ENCODE assay signal across 29 cellular contexts in the genomic region with DNA sequence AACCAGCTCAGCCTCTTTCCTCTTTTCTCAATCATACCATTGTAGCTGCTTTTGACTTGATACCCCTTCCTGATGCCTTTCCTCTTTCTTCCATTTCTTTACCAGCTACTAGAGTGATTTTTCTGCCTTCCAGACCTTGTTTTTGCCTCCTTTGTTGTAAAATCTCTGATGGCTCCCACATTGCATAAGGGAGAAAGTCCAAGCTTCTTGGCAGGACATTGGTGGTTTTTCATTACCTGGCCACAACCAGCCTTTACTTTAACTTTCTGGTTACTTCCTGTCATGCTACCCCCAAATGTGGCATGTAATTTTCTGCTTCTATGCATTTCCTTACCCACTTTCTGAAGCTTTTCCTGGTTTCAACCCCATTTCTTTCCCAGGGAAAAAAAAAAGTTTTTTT.
"Had no signal": no experiment of that assay in that cellular context is flagged by ENCODE, and none has a peak within 500 bp of the region (broad histone marks: within the 10 kb centered on the region; RNA-seq: fewer than 3 reads in every experiment).

No MANE protein-coding gene starts in this region.

- H3K36me3 ChIP-seq: neural progenitor cell, neutrophil, pancreas, spleen, suprapubic skin, tibial artery, transverse colon, upper lobe of right lung, uterus had no signal

- DNase-seq: naive thymus-derived CD4-positive, alpha-beta T cell; natural killer cell; nucleus accumbens; pancreas; posterior cingulate gyrus; psoas muscle; right cardiac atrium; spleen; stimulated activated CD4-positive, alpha-beta T cell treated with anti-CD3 and anti-CD28 coated beads, Interleukin-12 subunit alpha, Interleukin-12 subunit beta, amount 100 ng/mL, for 4 hours; stimulated activated CD4-positive, alpha-beta T cell treated with anti-CD3 and anti-CD28 coated beads, Interleukin-1b, Interleukin-23, amount 100 ng/mL, for 48 hours; stimulated activated CD4-positive, alpha-beta T cell treated with anti-CD3 and anti-CD28 coated beads, Interleukin-4, amount 100 ng/mL, for 1 hour; stimulated activated CD4-positive, alpha-beta T cell treated with anti-CD3 and anti-CD28 coated beads, Interleukin-4, amount 100 ng/mL, for 4 hours; stimulated activated CD8-positive, alpha-beta memory T cell treated with anti-CD3 and anti-CD28 coated beads, Interleukin-4, amount 100 ng/mL, for 48 hours; stimulated activated naive CD4-positive, alpha-beta T cell; stimulated activated naive CD8-positive, alpha-beta T cell treated with anti-CD3 and anti-CD28 coated beads, Interleukin-15, amount 100 ng/mL, for 72 hours; stimulated activated naive CD8-positive, alpha-beta T cell treated with anti-CD3 and anti-CD28 coated beads, Interleukin-15, Interleukin-2, amounts not matched to agents 100 U/mL and 50 U/mL, for 24 hours; substantia nigra; testis; tibial artery; transverse colon; upper lobe of right lung; uterus had no signal

- H3K27me3 ChIP-seq: neural progenitor cell, neutrophil, pancreas, spleen, suprapubic skin, testis, tibial artery, transverse colon, upper lobe of right lung, uterus had no signal

- H3K4me3 ChIP-seq: neural progenitor cell, pancreas, psoas muscle, skin epidermis, smooth muscle cell, spleen, suprapubic skin, testis, tibial artery, transverse colon, upper lobe of right lung, uterus had no signal

- H3K4me2 ChIP-seq: neural progenitor cell, smooth muscle cell had no signal

- H3K4me1 ChIP-seq: neural progenitor cell, pancreas, psoas muscle, spleen, suprapubic skin, testis, tibial artery, transverse colon, upper lobe of right lung, uterus had no signal

- H3K27ac ChIP-seq: neural progenitor cell, neutrophil, pancreas, psoas muscle, skin epidermis, spleen, suprapubic skin, testis, tibial artery, transverse colon, upper lobe of right lung, uterus had no signal

- H2AFZ ChIP-seq: neural progenitor cell had no signal

- H3K9me3 ChIP-seq: neutrophil, pancreas, psoas muscle, suprapubic skin, testis, transverse colon, upper lobe of right lung, uterus had no signal

- ATAC-seq: naive thymus-derived CD4-positive, alpha-beta T cell; natural killer cell; pancreas; psoas muscle; right cardiac atrium; sciatic nerve; stimulated activated memory B cell treated with anti-CD40 and anti-IgM and Interleukin-4, amounts not matched to agents 10 μg/mL and 1 μg/mL and 100 μg/mL, for 72 hours; stimulated activated naive CD8-positive, alpha-beta T cell treated with anti-CD3 and anti-CD28 coated beads, Interleukin-15, amount 100 ng/mL, for 72 hours; stimulated activated naive CD8-positive, alpha-beta T cell treated with anti-CD3 and anti-CD28 coated beads, Interleukin-15, Interleukin-2, amounts not matched to agents 100 U/mL and 50 U/mL, for 24 hours; upper lobe of right lung had no signal

- H3K9ac ChIP-seq: neural progenitor cell had no signal
